19 cellular contexts compared by ENCODE assay signal in genomic region chr3:136740351-136740957, GRCh38.
"Had no signal": no experiment of that assay in that cellular context is flagged by ENCODE, and none has a peak within 500 bp of the region (broad histone marks: within the 10 kb centered on the region; RNA-seq: fewer than 3 reads in every experiment).

No MANE protein-coding gene starts in this region.

- H3K36me3 ChIP-seq: pancreas had no signal

- H3K9me3 Mint-ChIP-seq: natural killer cell treated with Interleukin-12 subunit alpha and Interleukin-12 subunit beta and Interleukin-15 and Interleukin-18, amount 100 ng/mL, for 72 hours had no signal

- H3K27ac Mint-ChIP-seq: natural killer cell treated with Interleukin-12 subunit alpha and Interleukin-12 subunit beta and Interleukin-15 and Interleukin-18, amount 100 ng/mL, for 72 hours; progenitor cell of endocrine pancreas; stimulated activated naive CD8-positive, alpha-beta T cell treated with anti-CD3 and anti-CD28 coated beads, Interleukin-15, Interleukin-2, amounts not matched to agents 100 ng/mL and 50 ng/mL, for 24 hours had no signal

- H3K9me3 ChIP-seq: pancreas, testis had no signal

- H3K4me3 Mint-ChIP-seq: natural killer cell treated with Interleukin-12 subunit alpha and Interleukin-12 subunit beta and Interleukin-15 and Interleukin-18, amount 100 ng/mL, for 72 hours; stimulated activated naive CD8-positive, alpha-beta T cell treated with anti-CD3 and anti-CD28 coated beads, Interleukin-15, Interleukin-2, amounts not matched to agents 100 ng/mL and 50 ng/mL, for 24 hours had no signal

- H3K4me3 ChIP-seq: hepatocyte, lung, pancreas, smooth muscle cell, testis, tibial nerve had no signal

- H3K4me1 ChIP-seq: foreskin keratinocyte, pancreas, testis had no signal

- ATAC-seq: foreskin keratinocyte; left cardiac atrium; left ventricle myocardium superior; natural killer cell treated with Interleukin-12 subunit alpha and Interleukin-12 subunit beta and Interleukin-15 and Interleukin-18, amount 100 ng/mL, for 72 hours; right cardiac atrium had no signal

- H3K27me3 ChIP-seq: foreskin keratinocyte, hepatocyte, pancreas, testis, tibial nerve had no signal

- H3K27me3 Mint-ChIP-seq: natural killer cell treated with Interleukin-12 subunit alpha and Interleukin-12 subunit beta and Interleukin-15 and Interleukin-18, amount 100 ng/mL, for 72 hours; progenitor cell of endocrine pancreas; stimulated activated naive CD8-positive, alpha-beta T cell treated with anti-CD3 and anti-CD28 coated beads, Interleukin-15, Interleukin-2, amounts not matched to agents 100 ng/mL and 50 ng/mL, for 24 hours had no signal

- DNase-seq: foreskin keratinocyte; head of caudate nucleus; kidney; left cardiac atrium; left ventricle myocardium superior; mesenchymal stem cell; midbrain; occipital lobe; pancreas; right cardiac atrium; stimulated activated CD4-positive, alpha-beta T cell treated with anti-CD3 and anti-CD28 coated beads, Interleukin-2, amount 100 ng/mL, for 48 hours; testis had no signal
